Comparison of ENCODE assay signal across 1 cellular context in the genomic region with DNA sequence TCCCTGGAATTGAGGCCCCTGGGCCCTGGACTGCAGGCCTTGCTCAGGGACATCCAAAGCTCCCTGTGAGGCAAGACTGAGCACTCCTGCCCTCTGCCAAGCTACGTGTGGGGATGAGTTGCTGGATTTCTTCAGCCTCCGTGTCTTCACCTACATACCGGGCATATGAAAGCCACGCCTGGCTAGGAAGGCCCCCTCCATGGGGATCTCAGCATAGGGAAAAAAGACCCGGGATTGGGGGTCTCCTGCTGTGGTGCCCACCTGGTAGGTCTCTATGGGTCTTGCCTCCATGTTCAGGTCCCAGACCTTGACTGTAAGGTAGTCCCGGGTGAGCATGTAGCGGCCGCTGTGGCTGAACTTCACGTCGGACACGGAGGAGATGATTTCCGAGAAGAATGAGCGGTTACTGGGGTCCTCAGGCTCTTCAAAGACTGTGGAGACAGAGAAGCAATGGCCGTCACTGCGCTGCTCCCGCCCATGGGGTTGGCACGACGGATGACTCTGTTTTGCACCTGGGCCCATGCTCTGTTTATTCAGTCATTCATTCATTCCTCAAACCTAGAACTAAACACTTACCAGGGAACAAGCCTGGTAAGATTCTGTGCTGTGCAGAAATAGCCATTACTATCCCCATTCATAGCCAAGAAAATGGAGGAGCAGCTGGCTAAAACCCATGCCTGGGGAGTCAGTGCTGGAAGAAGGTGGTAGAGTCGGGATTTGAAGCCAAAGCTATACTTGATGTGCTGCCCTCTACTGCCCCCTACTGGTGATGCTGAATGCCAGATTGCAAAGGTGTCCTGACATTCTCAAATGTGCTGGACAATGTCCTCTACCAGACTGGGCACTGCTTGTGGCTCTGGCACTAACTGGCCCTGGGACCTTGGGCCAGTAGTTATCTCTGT.
TF ChIP-seq lines count a peak whose summit lies in the region.

No MANE protein-coding gene starts in this region.

TF ChIP-seq in K562, 482 proteins besides CTCF, POLR2A, EP300 and RAD21:
- TF ChIP-seq, protein P1, sequence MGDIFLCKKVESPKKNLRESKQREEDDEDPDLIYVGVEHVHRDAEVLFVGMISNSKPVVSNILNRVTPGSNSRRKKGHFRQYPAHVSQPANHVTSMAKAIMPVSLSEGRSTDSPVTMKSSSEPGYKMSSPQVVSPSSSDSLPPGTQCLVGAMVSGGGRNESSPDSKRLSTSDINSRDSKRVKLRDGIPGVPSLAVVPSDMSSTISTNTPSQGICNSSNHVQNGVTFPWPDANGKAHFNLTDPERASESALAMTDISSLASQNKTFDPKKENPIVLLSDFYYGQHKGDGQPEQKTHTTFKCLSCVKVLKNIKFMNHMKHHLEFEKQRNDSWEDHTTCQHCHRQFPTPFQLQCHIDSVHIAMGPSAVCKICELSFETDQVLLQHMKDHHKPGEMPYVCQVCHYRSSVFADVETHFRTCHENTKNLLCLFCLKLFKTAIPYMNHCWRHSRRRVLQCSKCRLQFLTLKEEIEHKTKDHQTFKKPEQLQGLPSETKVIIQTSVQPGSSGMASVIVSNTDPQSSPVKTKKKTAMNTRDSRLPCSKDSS (IDR thresholded peaks at IDR 0.05; ENCODE audit: low read depth, partially characterized antibody): peak; percentile 67
- TF ChIP-seq CBX5 (IDR thresholded peaks at IDR 0.05; ENCODE audit: borderline replicate concordance, low read depth) (0 out of 2 replicates have a peak, but pooled peaks have one; percentile 32), NCOA4 (IDR thresholded peaks at IDR 0.05; ENCODE audit: partially characterized antibody) (no peak), NFYB (IDR thresholded peaks at IDR 0.05; ENCODE audit: extremely low read depth, insufficient read length) (no peak), NR2C2 (CRISPR knock-in tag; IDR thresholded peaks at IDR 0.05) (no peak), NR2C2 (tag; IDR thresholded peaks at IDR 0.05) (no peak), CAMTA2 (CRISPR knock-in tag; conservative IDR thresholded peaks at IDR 0.05) (no peak), L3MBTL2 (IDR thresholded peaks at IDR 0.05) (no peak), ETV1 (tag; conservative IDR thresholded peaks at IDR 0.05; ENCODE audit: low read depth) (no peak), WHSC1 (IDR thresholded peaks at IDR 0.05; ENCODE audit: low read length) (no peak), ADNP (tag; IDR thresholded peaks at IDR 0.05) (no peak), CBX3 (IDR thresholded peaks at IDR 0.05; ENCODE audit: borderline replicate concordance in 1 of 2, low read length in 2 of 2) (peak in 1 of 2 experiments; percentile 71; a peak in 2 of 3 replicates), ZNF24 (IDR thresholded peaks at IDR 0.05) (0 out of 2 replicates have a peak, but pooled peaks have one; percentile 33), NR4A1 (CRISPR knock-in tag; IDR thresholded peaks at IDR 0.05) (no peak), NR4A1 (tag; IDR thresholded peaks at IDR 0.05) (no peak), CSDE1 (IDR thresholded peaks at IDR 0.05) (no peak), LEF1 (IDR thresholded peaks at IDR 0.05) (no peak), PHF21A (IDR thresholded peaks at IDR 0.05; ENCODE audit: borderline replicate concordance, low read depth) (no peak), CREB1 (IDR thresholded peaks at IDR 0.05) (no peak), CREB1 (CRISPR knock-in tag; IDR thresholded peaks at IDR 0.05) (no peak), SMC3 (conservative IDR thresholded peaks at IDR 0.05; ENCODE audit: insufficient read depth, low read depth, low read length) (0 out of 2 replicates have a peak, but pooled peaks have one; percentile 13), TGIF2 (CRISPR knock-in tag; IDR thresholded peaks at IDR 0.05) (no peak), ZFP36 (IDR thresholded peaks at IDR 0.05; ENCODE audit: low read depth, low read length, partially characterized antibody) (no peak), SMARCB1 (IDR thresholded peaks at IDR 0.05; ENCODE audit: insufficient read length, low read depth) (no peak)
- TF ChIP-seq, protein P2, sequence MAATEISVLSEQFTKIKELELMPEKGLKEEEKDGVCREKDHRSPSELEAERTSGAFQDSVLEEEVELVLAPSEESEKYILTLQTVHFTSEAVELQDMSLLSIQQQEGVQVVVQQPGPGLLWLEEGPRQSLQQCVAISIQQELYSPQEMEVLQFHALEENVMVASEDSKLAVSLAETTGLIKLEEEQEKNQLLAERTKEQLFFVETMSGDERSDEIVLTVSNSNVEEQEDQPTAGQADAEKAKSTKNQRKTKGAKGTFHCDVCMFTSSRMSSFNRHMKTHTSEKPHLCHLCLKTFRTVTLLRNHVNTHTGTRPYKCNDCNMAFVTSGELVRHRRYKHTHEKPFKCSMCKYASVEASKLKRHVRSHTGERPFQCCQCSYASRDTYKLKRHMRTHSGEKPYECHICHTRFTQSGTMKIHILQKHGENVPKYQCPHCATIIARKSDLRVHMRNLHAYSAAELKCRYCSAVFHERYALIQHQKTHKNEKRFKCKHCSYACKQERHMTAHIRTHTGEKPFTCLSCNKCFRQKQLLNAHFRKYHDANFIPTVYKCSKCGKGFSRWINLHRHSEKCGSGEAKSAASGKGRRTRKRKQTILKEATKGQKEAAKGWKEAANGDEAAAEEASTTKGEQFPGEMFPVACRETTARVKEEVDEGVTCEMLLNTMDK (IDR thresholded peaks at IDR 0.05; ENCODE audit: borderline replicate concordance, insufficient read depth, low read depth, low read length, poor library complexity, severe bottlenecking): peak; percentile 56
- TF ChIP-seq, protein P3, sequence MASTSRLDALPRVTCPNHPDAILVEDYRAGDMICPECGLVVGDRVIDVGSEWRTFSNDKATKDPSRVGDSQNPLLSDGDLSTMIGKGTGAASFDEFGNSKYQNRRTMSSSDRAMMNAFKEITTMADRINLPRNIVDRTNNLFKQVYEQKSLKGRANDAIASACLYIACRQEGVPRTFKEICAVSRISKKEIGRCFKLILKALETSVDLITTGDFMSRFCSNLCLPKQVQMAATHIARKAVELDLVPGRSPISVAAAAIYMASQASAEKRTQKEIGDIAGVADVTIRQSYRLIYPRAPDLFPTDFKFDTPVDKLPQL (IDR thresholded peaks at IDR 0.05; ENCODE audit: extremely low read depth, insufficient read length): no peak
- TF ChIP-seq, protein P4, sequence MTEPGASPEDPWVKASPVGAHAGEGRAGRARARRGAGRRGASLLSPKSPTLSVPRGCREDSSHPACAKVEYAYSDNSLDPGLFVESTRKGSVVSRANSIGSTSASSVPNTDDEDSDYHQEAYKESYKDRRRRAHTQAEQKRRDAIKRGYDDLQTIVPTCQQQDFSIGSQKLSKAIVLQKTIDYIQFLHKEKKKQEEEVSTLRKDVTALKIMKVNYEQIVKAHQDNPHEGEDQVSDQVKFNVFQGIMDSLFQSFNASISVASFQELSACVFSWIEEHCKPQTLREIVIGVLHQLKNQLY (CRISPR knock-in tag; conservative IDR thresholded peaks at IDR 0.05): no peak
- TF ChIP-seq, protein P5, sequence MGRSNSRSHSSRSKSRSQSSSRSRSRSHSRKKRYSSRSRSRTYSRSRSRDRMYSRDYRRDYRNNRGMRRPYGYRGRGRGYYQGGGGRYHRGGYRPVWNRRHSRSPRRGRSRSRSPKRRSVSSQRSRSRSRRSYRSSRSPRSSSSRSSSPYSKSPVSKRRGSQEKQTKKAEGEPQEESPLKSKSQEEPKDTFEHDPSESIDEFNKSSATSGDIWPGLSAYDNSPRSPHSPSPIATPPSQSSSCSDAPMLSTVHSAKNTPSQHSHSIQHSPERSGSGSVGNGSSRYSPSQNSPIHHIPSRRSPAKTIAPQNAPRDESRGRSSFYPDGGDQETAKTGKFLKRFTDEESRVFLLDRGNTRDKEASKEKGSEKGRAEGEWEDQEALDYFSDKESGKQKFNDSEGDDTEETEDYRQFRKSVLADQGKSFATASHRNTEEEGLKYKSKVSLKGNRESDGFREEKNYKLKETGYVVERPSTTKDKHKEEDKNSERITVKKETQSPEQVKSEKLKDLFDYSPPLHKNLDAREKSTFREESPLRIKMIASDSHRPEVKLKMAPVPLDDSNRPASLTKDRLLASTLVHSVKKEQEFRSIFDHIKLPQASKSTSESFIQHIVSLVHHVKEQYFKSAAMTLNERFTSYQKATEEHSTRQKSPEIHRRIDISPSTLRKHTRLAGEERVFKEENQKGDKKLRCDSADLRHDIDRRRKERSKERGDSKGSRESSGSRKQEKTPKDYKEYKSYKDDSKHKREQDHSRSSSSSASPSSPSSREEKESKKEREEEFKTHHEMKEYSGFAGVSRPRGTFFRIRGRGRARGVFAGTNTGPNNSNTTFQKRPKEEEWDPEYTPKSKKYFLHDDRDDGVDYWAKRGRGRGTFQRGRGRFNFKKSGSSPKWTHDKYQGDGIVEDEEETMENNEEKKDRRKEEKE (IDR thresholded peaks at IDR 0.05; ENCODE audit: borderline replicate concordance in 1 of 2, control insufficient read depth in 1 of 2, low read depth in 2 of 2, low read length in 1 of 2): no peak
- TF ChIP-seq, protein P6, sequence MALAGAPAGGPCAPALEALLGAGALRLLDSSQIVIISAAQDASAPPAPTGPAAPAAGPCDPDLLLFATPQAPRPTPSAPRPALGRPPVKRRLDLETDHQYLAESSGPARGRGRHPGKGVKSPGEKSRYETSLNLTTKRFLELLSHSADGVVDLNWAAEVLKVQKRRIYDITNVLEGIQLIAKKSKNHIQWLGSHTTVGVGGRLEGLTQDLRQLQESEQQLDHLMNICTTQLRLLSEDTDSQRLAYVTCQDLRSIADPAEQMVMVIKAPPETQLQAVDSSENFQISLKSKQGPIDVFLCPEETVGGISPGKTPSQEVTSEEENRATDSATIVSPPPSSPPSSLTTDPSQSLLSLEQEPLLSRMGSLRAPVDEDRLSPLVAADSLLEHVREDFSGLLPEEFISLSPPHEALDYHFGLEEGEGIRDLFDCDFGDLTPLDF (CRISPR knock-in tag; IDR thresholded peaks at IDR 0.05): no peak
